10 cellular contexts compared by ENCODE assay signal in genomic region chr12:57479043-57479375, GRCh38. TPM values are rescaled to one million over a fixed set of nuclear protein-coding genes. Genes with fewer than 3 reads are reported as not detected.
A peak's percentile ranks its signal among the peaks of the same experiment; 100 is the strongest.
DNase-seq lines count a peak whose midpoint lies in the region; TF ChIP-seq lines count a peak whose summit lies in the region.
"Had no signal": no experiment of that assay in that cellular context is flagged by ENCODE, and none has a peak within 500 bp of the region (broad histone marks: within the 10 kb centered on the region; RNA-seq: fewer than 3 reads in every experiment).

No MANE protein-coding gene starts in this region.

- no peak overlapping the region for H3K4ac ChIP-seq in mesenchymal stem cell (ENCODE audit: low read depth in 1 of 2, low read length in 2 of 2)

- no peak overlapping the region for H3K9ac ChIP-seq in mesenchymal stem cell (ENCODE audit: low read length)

- H3K4me1 Mint-ChIP-seq in CD8-positive, alpha-beta memory T cell: peaks cover 72 to 80% (median 79%) of the 10 kb centered on the region in 3 donors
- H3K4me1 Mint-ChIP-seq in IgD-negative memory B cell (peaks cover 42 to 57% (median 52%) of the 10 kb centered on the region in 3 donors), type B pancreatic cell (ENCODE audit: unreplicated experiment) (peaks cover 10% of the 10 kb centered on the region)
- peaks cover 79% of the 10 kb centered on the region for H3K4me1 Mint-ChIP-seq in dendritic cell treated with granulocyte-macrophage colony-stimulating factor and Interleukin-4, amounts not matched to agents 40 ng/mL and 50 ng/mL, for 4 days (ENCODE audit: low read depth)

- no peak overlapping the region for H2BK5ac ChIP-seq in mesenchymal stem cell (ENCODE audit: low read depth, low read length, poor library complexity, severe bottlenecking)

- peaks cover 0 to 3% of the 10 kb centered on the region in 2 donors for H3K27me3 Mint-ChIP-seq in CD8-positive, alpha-beta memory T cell
- H3K27me3 Mint-ChIP-seq in IgD-negative memory B cell (no peaks in the 10 kb centered on the region), type B pancreatic cell (peaks cover 81% of the 10 kb centered on the region)
- H3K27me3 Mint-ChIP-seq in dendritic cell treated with granulocyte-macrophage colony-stimulating factor and Interleukin-4, amounts not matched to agents 40 ng/mL and 50 ng/mL, for 4 days: no peaks in the 10 kb centered on the region

- H3K27ac ChIP-seq in CD8-positive, alpha-beta memory T cell (ENCODE audit: low read depth, low read length): peak overlapping the region; percentile 85
- H3K27ac ChIP-seq in mesenchymal stem cell (ENCODE audit: low read length, poor library complexity, severe bottlenecking): no peak overlapping the region

- TF ChIP-seq CTCF in type B pancreatic cell (conservative IDR thresholded peaks at IDR 0.05): no peak

- intact Hi-C loops in dendritic cell treated with granulocyte-macrophage colony-stimulating factor and Interleukin-4, amounts not matched to agents 40 ng/mL and 50 ng/mL, for 4 days (cut with micrococcal nuclease): no loop called here
- intact Hi-C loops in posterior vena cava (cut with DNase I): no loop called here

- WGBS in mesenchymal stem cell: 95% methylated on average over 10 of the region's 10 CpGs

- H3K4me2 ChIP-seq in mesenchymal stem cell (ENCODE audit: low read length, poor library complexity, severe bottlenecking): no peak overlapping the region

- H2BK12ac ChIP-seq in mesenchymal stem cell (ENCODE audit: low read length in 2 of 2): no peak overlapping the region

- POLR2A ChIA-PET in CD8-positive, alpha-beta memory T cell (lab: Charles Lee): interaction anchor here (1.2 to 2.8 kb wide), 5 partner anchors 14 to 68 kb away, joined by 4 to 20 read pairs (median 6); partner anchors contain the start of genes DCTN2 and DDIT3
- POLR2A ChIA-PET in HEK293T (lab: Yijun Ruan, JAX): interaction anchor here (0.9 to 1.4 kb wide), 2 partner anchors 21 to 23 kb away, joined by 3 read pairs; no protein-coding TSS in a partner anchor

- H3K9me3 Mint-ChIP-seq in CD8-positive, alpha-beta memory T cell: no peaks in the 10 kb centered on the region
- no peaks in the 10 kb centered on the region for H3K9me3 Mint-ChIP-seq in IgD-negative memory B cell
- no peaks in the 10 kb centered on the region for H3K9me3 Mint-ChIP-seq in dendritic cell treated with granulocyte-macrophage colony-stimulating factor and Interleukin-4, amounts not matched to agents 40 ng/mL and 50 ng/mL, for 4 days
- H3K9me3 Mint-ChIP-seq in type B pancreatic cell: no peaks in the 10 kb centered on the region

- H2AK5ac ChIP-seq in mesenchymal stem cell (ENCODE audit: low read length, severe bottlenecking): no peak overlapping the region

- no peaks in the 10 kb centered on the region for H3K79me1 ChIP-seq in mesenchymal stem cell (replicated peaks; ENCODE audit: low read length, poor library complexity, severe bottlenecking)

- no peak overlapping the region for H4K8ac ChIP-seq in mesenchymal stem cell (ENCODE audit: low read length)

- no peak overlapping the region for H2AFZ ChIP-seq in mesenchymal stem cell (ENCODE audit: low read depth, low read length)

- H3K4me1 ChIP-seq in CD8-positive, alpha-beta memory T cell (ENCODE audit: insufficient read depth, low read length): peaks cover 66% of the 10 kb centered on the region
- H3K4me1 ChIP-seq in mesenchymal stem cell (ENCODE audit: control insufficient read depth, insufficient read depth, low read depth, low read length): peaks cover 17% of the 10 kb centered on the region

- H3K4me3 ChIP-seq in CD8-positive, alpha-beta memory T cell (ENCODE audit: low read length): peak overlapping the region; percentile 71
- H3K4me3 ChIP-seq in mesenchymal stem cell (ENCODE audit: insufficient read depth in 1 of 2, low read depth in 1 of 2, low read length in 2 of 2): no peak overlapping the region
- H3K4me3 ChIP-seq: body of pancreas had no signal

- H3K27ac Mint-ChIP-seq in CD8-positive, alpha-beta memory T cell: peak overlapping the region; percentile 99 to 100 (median 100)
- H3K27ac Mint-ChIP-seq in IgD-negative memory B cell (peak overlapping the region; percentile 96 to 99 (median 97)), type B pancreatic cell (no peak overlapping the region)
- H3K27ac Mint-ChIP-seq in dendritic cell treated with granulocyte-macrophage colony-stimulating factor and Interleukin-4, amounts not matched to agents 40 ng/mL and 50 ng/mL, for 4 days: peak overlapping the region; percentile 97

- H3K9me3 ChIP-seq in CD8-positive, alpha-beta memory T cell (ENCODE audit: low read length): no peaks in the 10 kb centered on the region
- no peaks in the 10 kb centered on the region for H3K9me3 ChIP-seq in mesenchymal stem cell (ENCODE audit: control insufficient read depth, low read length)
- H3K9me3 ChIP-seq: body of pancreas had no signal

- no peaks in the 10 kb centered on the region for H3K27me3 ChIP-seq in CD8-positive, alpha-beta memory T cell (ENCODE audit: insufficient read depth, low read length, poor library complexity, severe bottlenecking)
- H3K27me3 ChIP-seq in mesenchymal stem cell (ENCODE audit: control insufficient read depth in 1 of 2, insufficient read depth in 1 of 2, low read length in 2 of 2): peaks cover 40 to 77% of the 10 kb centered on the region in 2 experiments

- H3K14ac ChIP-seq in mesenchymal stem cell (ENCODE audit: low read length in 2 of 2): no peak overlapping the region

- H4K91ac ChIP-seq in mesenchymal stem cell (ENCODE audit: low read length): no peak overlapping the region

- H3K23ac ChIP-seq in mesenchymal stem cell (ENCODE audit: low read length in 2 of 2): no peak overlapping the region

- H3K36me3 ChIP-seq in CD8-positive, alpha-beta memory T cell (ENCODE audit: insufficient read depth, low read length): peaks cover 12% of the 10 kb centered on the region
- H3K36me3 ChIP-seq in mesenchymal stem cell (ENCODE audit: control insufficient read depth in 1 of 2, insufficient read depth in 2 of 2, low read depth in 1 of 2, low read length in 2 of 2): no peaks in the 10 kb centered on the region

- peaks cover 5 to 41% (median 12%) of the 10 kb centered on the region in 3 donors for H3K36me3 Mint-ChIP-seq in CD8-positive, alpha-beta memory T cell
- H3K36me3 Mint-ChIP-seq in IgD-negative memory B cell (peaks cover 10% of the 10 kb centered on the region), type B pancreatic cell (no peaks in the 10 kb centered on the region)
- H3K36me3 Mint-ChIP-seq in dendritic cell treated with granulocyte-macrophage colony-stimulating factor and Interleukin-4, amounts not matched to agents 40 ng/mL and 50 ng/mL, for 4 days (ENCODE audit: low read depth): peaks cover 39% of the 10 kb centered on the region

- no peak overlapping the region for H2BK120ac ChIP-seq in mesenchymal stem cell (ENCODE audit: low read depth, low read length)

- no peak overlapping the region for H3K18ac ChIP-seq in mesenchymal stem cell (ENCODE audit: low read depth in 1 of 2, low read length in 2 of 2)

- CTCF ChIA-PET in CD8-positive, alpha-beta memory T cell (lab: Charles Lee): interaction anchor here (1.6 to 10.4 kb wide), 3 partner anchors 10 to 45 kb away, joined by 5 to 167 read pairs (median 22); partner anchors contain the start of genes GLI1 and MARS1
- CTCF ChIA-PET in HEK293T (lab: Yijun Ruan, JAX): no interaction called here

- DNase-seq in CD8-positive, alpha-beta memory T cell: peak in 1 of 5 donors; percentile 52
- peak; percentile 53 for DNase-seq in posterior vena cava (ENCODE audit: low spot score)
- no peak for DNase-seq in mesenchymal stem cell
- no peak for DNase-seq in NCI-H2171 (lab: John Stamatoyannopoulos, UW)
- no peak for DNase-seq in HEK293T (ENCODE audit: extremely low spot score)
- no peak for DNase-seq in type B pancreatic cell (ENCODE audit: extremely low spot score, unreplicated experiment)
- DNase-seq: body of pancreas, islet precursor cell had no signal

- no peak overlapping the region for H2BK15ac ChIP-seq in mesenchymal stem cell (ENCODE audit: low read depth, poor library complexity, severe bottlenecking)

- peak overlapping the region; percentile 85 to 99 (median 98) for H3K4me3 Mint-ChIP-seq in CD8-positive, alpha-beta memory T cell
- H3K4me3 Mint-ChIP-seq in IgD-negative memory B cell (peak overlapping the region; percentile 88 to 99 (median 98)), type B pancreatic cell (no peak overlapping the region)
- peak overlapping the region; percentile 96 for H3K4me3 Mint-ChIP-seq in dendritic cell treated with granulocyte-macrophage colony-stimulating factor and Interleukin-4, amounts not matched to agents 40 ng/mL and 50 ng/mL, for 4 days

TF ChIP-seq in HEK293T, 16 proteins besides CTCF, POLR2A, EP300 and RAD21 (continues in another document):
- no peak for TF ChIP-seq ZNF384 (IDR thresholded peaks at IDR 0.05)

RNA-seq across cellular contexts. Expression of gene ARHGAP9, which starts 0.7 kb away (rescaled TPM):
- 100 to 1,000 TPM; 116 to 121 TPM for total RNA-seq in CD8-positive, alpha-beta memory T cell
- polyA plus RNA-seq in CD8-positive, alpha-beta memory T cell: 181 TPM
- 129 TPM for polyA plus RNA-seq in IgD-negative memory B cell
- total RNA-seq in posterior vena cava: 10 to 100 TPM; 12.7 to 20.7 TPM
- 0.07 TPM for polyA plus RNA-seq in mesenchymal stem cell (2013, experiment 1 of 2)
- polyA plus RNA-seq in mesenchymal stem cell (2013, experiment 2 of 2): 0.12 TPM
- total RNA-seq in type B pancreatic cell (ENCODE audit: low replicate concordance): 0.52 and 1.8 TPM in 2 replicates

RNA-seq across cellular contexts. Expression of gene MARS1, which starts 8.9 kb away (rescaled TPM):
- total RNA-seq in CD8-positive, alpha-beta memory T cell: 100 to 1,000 TPM; 386 to 398 TPM
- polyA plus RNA-seq in CD8-positive, alpha-beta memory T cell: 89.8 TPM
- 76.6 TPM for polyA plus RNA-seq in IgD-negative memory B cell
- total RNA-seq in posterior vena cava: 100 to 1,000 TPM; 135 to 142 TPM
- 410 TPM for polyA plus RNA-seq in mesenchymal stem cell (2013, experiment 1 of 2)
- 418 TPM for polyA plus RNA-seq in mesenchymal stem cell (2013, experiment 2 of 2)
- 200 and 211 TPM in 2 replicates for total RNA-seq in type B pancreatic cell (ENCODE audit: low replicate concordance)

RNA-seq across cellular contexts. Expression of gene GLI1, which starts 19.4 kb away (rescaled TPM):
- total RNA-seq in CD8-positive, alpha-beta memory T cell: under 1 TPM; 0.55 to 0.75 TPM
- 0.32 TPM for polyA plus RNA-seq in CD8-positive, alpha-beta memory T cell
- 0.18 TPM for polyA plus RNA-seq in IgD-negative memory B cell
- total RNA-seq in posterior vena cava (1 to 10 TPM in 1 of 2 donors, under 1 TPM in 1; 0.90 to 3.2 TPM), type B pancreatic cell (ENCODE audit: low replicate concordance) (3.5 and 22.7 TPM in 2 replicates)
- polyA plus RNA-seq in mesenchymal stem cell (2013, experiment 1 of 2): 4.8 TPM
- 3.2 TPM for polyA plus RNA-seq in mesenchymal stem cell (2013, experiment 2 of 2)

RNA-seq across cellular contexts. Expression of gene INHBE, which starts 23.9 kb away (rescaled TPM):
- under 1 TPM; 0.38 to 0.61 TPM for total RNA-seq in CD8-positive, alpha-beta memory T cell
- polyA plus RNA-seq in CD8-positive, alpha-beta memory T cell: not detected
- polyA plus RNA-seq in IgD-negative memory B cell: not detected
- total RNA-seq in posterior vena cava (not detected), type B pancreatic cell (ENCODE audit: low replicate concordance) (0.27 and 0.29 TPM in 2 replicates)
- 1.5 TPM for polyA plus RNA-seq in mesenchymal stem cell (2013, experiment 1 of 2)
- polyA plus RNA-seq in mesenchymal stem cell (2013, experiment 2 of 2): 1.7 TPM
- total RNA-seq: body of pancreas had no signal

RNA-seq across cellular contexts. Expression of gene DDIT3, which starts 41.3 kb away (rescaled TPM):
- total RNA-seq in CD8-positive, alpha-beta memory T cell: 10 to 100 TPM; 12.7 to 13.2 TPM
- 11.7 TPM for polyA plus RNA-seq in CD8-positive, alpha-beta memory T cell
- 32.2 TPM for polyA plus RNA-seq in IgD-negative memory B cell
- total RNA-seq in posterior vena cava (10 to 100 TPM; 34.0 to 43.8 TPM), type B pancreatic cell (ENCODE audit: low replicate concordance) (17.7 and 32.3 TPM in 2 replicates)
- polyA plus RNA-seq in mesenchymal stem cell (2013, experiment 1 of 2): 43.7 TPM
- 45.0 TPM for polyA plus RNA-seq in mesenchymal stem cell (2013, experiment 2 of 2)

Comparison
In these comparisons a context has a peak if more than half of its experiments do, and no peak if none do; other contexts are left out.
1. RNA of gene ARHGAP9, which starts 0.7 kb away (total RNA-seq): 116 to 121 TPM in CD8-positive, alpha-beta memory T cell; 12.7 to 20.7 TPM in posterior vena cava and 0.52 to 1.8 TPM in type B pancreatic cell; every median in the first group is over 4 times any median in the second.